26 cellular contexts compared by ENCODE assay signal in genomic region chr2:55848096-55848495, GRCh38.
"Had no signal": no experiment of that assay in that cellular context is flagged by ENCODE, and none has a peak within 500 bp of the region (broad histone marks: within the 10 kb centered on the region; RNA-seq: fewer than 3 reads in every experiment).

No MANE protein-coding gene starts in this region.

- H3K9me3 ChIP-seq: esophagus muscularis mucosa, gastrocnemius medialis, heart right ventricle, left ventricle myocardium inferior, psoas muscle, testis, tibial nerve, upper lobe of right lung, vagina had no signal

- H3K9me3 Mint-ChIP-seq: effector memory CD8-positive, alpha-beta T cell; stimulated activated naive B cell treated with anti-CD40 and anti-IgM and Interleukin-4, amounts not matched to agents 10 μg/mL and 1 μg/mL and 100 μg/mL, for 72 hours; stimulated activated naive CD8-positive, alpha-beta T cell treated with anti-CD3 and anti-CD28 coated beads, Interleukin-15, amount 100 ng/mL, for 72 hours had no signal

- ATAC-seq: effector memory CD8-positive, alpha-beta T cell; gastrocnemius medialis; heart right ventricle; left cardiac atrium; psoas muscle; sciatic nerve; stimulated activated naive B cell treated with anti-CD40 and anti-IgM and Interleukin-4, amounts not matched to agents 10 μg/mL and 1 μg/mL and 100 μg/mL, for 72 hours; stimulated activated naive CD8-positive, alpha-beta T cell treated with anti-CD3 and anti-CD28 coated beads, Interleukin-15, amount 100 ng/mL, for 72 hours; upper lobe of right lung had no signal

- H3K36me3 ChIP-seq: esophagus muscularis mucosa, gastrocnemius medialis, heart right ventricle, left ventricle myocardium inferior, spleen, tibial nerve, upper lobe of right lung, vagina had no signal

- DNase-seq: effector memory CD8-positive, alpha-beta T cell; gastrocnemius medialis; heart right ventricle; kidney; left cardiac atrium; left ventricle myocardium inferior; mesendoderm; naive B cell; occipital lobe; psoas muscle; retina; spleen; stimulated activated CD4-positive, alpha-beta T cell treated with anti-CD3 and anti-CD28 coated beads, Interleukin-2, amount 100 ng/mL, for 24 hours; stimulated activated CD4-positive, alpha-beta T cell treated with anti-CD3 and anti-CD28 coated beads, Interleukin-4, amount 100 ng/mL, for 4 hours; stimulated activated naive B cell treated with anti-CD40 and anti-IgM and Interleukin-4, amounts not matched to agents 10 μg/mL and 1 μg/mL and 100 μg/mL, for 72 hours; stimulated activated naive CD8-positive, alpha-beta T cell treated with anti-CD3 and anti-CD28 coated beads, Interleukin-15, amount 100 ng/mL, for 72 hours; testis; upper lobe of right lung had no signal

- H3K36me3 Mint-ChIP-seq: naive B cell; stimulated activated naive B cell treated with anti-CD40 and anti-IgM and Interleukin-4, amounts not matched to agents 10 μg/mL and 1 μg/mL and 100 μg/mL, for 72 hours had no signal

- H3K4me1 ChIP-seq: esophagus muscularis mucosa, left ventricle myocardium inferior, psoas muscle, testis, tibial nerve had no signal

- H3K27ac Mint-ChIP-seq: dendritic cell treated with granulocyte-macrophage colony-stimulating factor and Interleukin-4, amounts not matched to agents 40 ng/mL and 50 ng/mL, for 4 days; effector memory CD8-positive, alpha-beta T cell; naive B cell; nephron; stimulated activated naive B cell treated with anti-CD40 and anti-IgM and Interleukin-4, amounts not matched to agents 10 μg/mL and 1 μg/mL and 100 μg/mL, for 72 hours; stimulated activated naive CD8-positive, alpha-beta T cell treated with anti-CD3 and anti-CD28 coated beads, Interleukin-15, amount 100 ng/mL, for 72 hours had no signal

- H3K4me3 ChIP-seq: esophagus muscularis mucosa, gastrocnemius medialis, heart right ventricle, left ventricle myocardium inferior, lung, psoas muscle, spleen, testis, tibial nerve, upper lobe of right lung, vagina had no signal

- H3K27ac ChIP-seq: epithelial cell of prostate, esophagus muscularis mucosa, gastrocnemius medialis, heart right ventricle, left ventricle myocardium inferior, psoas muscle, spleen, testis, tibial nerve, upper lobe of right lung, vagina had no signal

- H3K27me3 ChIP-seq: esophagus muscularis mucosa, gastrocnemius medialis, heart right ventricle, spleen, testis, tibial nerve, upper lobe of right lung, vagina had no signal
